In the genomic region with DNA sequence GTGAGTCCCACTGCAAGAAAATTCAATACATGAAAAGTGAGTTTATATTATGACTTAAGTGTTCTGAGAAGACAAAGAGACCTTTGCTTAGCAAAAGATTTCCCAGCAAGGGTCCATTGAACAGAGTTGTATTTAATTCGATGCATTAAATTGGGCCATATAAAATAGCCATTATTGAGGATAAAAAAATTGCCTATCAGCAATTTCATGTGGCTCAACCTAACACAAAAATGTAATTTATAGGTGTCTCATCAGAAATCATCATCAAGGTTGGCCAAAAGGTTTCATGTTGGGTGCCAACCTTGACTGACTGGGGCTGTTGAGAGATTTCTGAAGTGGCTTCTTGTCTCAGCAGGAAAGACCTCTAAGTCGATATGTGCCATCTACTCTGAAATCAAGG, we compare ENCODE assay signal across 27 cellular contexts.
"Had no signal": no experiment of that assay in that cellular context is flagged by ENCODE, and none has a peak within 500 bp of the region (broad histone marks: within the 10 kb centered on the region; RNA-seq: fewer than 3 reads in every experiment).

No MANE protein-coding gene starts in this region.

- H3K9me3 ChIP-seq: colonic mucosa, esophagus squamous epithelium, gastrocnemius medialis had no signal

- ATAC-seq: effector memory CD8-positive, alpha-beta T cell; esophagus mucosa; gastrocnemius medialis; heart right ventricle; left cardiac atrium; left lung; left ventricle myocardium superior; naive thymus-derived CD4-positive, alpha-beta T cell had no signal

- DNase-seq: colonic mucosa; cortex of kidney; effector CD8-positive, alpha-beta T cell; effector memory CD8-positive, alpha-beta T cell; endodermal cell; erythroblast; esophagus squamous epithelium; foreskin fibroblast; foreskin melanocyte; gastrocnemius medialis; glutamatergic neuron; head of caudate nucleus; heart right ventricle; hippocampal formation; left cardiac atrium; left lung; left ventricle myocardium superior; mammary epithelial cell; mesendoderm; midbrain; naive thymus-derived CD4-positive, alpha-beta T cell had no signal

- H3K36me3 ChIP-seq: colonic mucosa, esophagus squamous epithelium, gastrocnemius medialis, heart right ventricle, left lung had no signal

- H3K4me1 ChIP-seq: colonic mucosa, esophagus squamous epithelium, gastrocnemius medialis, heart right ventricle, left lung had no signal

- H3K27me3 ChIP-seq: colonic mucosa, esophagus squamous epithelium, gastrocnemius medialis, heart right ventricle, left lung had no signal

- H3K27ac ChIP-seq: colonic mucosa, epithelial cell of prostate, esophagus squamous epithelium, gastrocnemius medialis, heart right ventricle, left lung had no signal

- H3K4me3 ChIP-seq: colonic mucosa, esophagus squamous epithelium, gastrocnemius medialis, heart right ventricle, left lung, lung had no signal

- FAIRE-seq: endometrium, islet of Langerhans, keratinocyte had no signal
